In the genomic region with DNA sequence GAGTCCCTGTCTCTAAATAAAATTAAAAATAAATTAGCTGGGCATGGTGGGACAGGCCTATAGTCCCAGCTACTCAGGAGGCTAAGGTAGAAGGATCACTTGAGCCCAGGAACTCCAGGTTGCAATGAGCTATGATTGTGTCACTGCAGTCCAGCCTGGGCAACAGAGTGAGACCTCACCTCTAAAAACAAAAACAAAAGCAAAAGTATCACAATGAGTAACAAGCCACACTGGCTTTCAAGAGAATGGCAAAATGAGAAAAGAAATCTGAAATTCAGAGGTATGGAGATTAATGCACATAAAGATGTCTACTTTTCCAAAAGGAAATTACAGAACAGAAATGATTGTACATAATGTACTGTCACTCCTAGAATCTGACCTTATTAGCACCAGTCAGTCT, we compare ENCODE assay signal across 9 cellular contexts.
A peak's percentile ranks its signal among the peaks of the same experiment; 100 is the strongest.
DNase-seq lines count a peak whose midpoint lies in the region; ATAC-seq and TF ChIP-seq lines count a peak whose summit lies in the region.
"Had no signal": no experiment of that assay in that cellular context is flagged by ENCODE, and none has a peak within 500 bp of the region (broad histone marks: within the 10 kb centered on the region; RNA-seq: fewer than 3 reads in every experiment).

No MANE protein-coding gene starts in this region.

- H2AK5ac ChIP-seq in H9 (ENCODE audit: insufficient read length, low read length), result no peak overlapping the region

- no peak overlapping the region for H2BK5ac ChIP-seq in H9 (ENCODE audit: insufficient read length, low read length)

- TF ChIP-seq CTCF in mucosa of descending colon (IDR thresholded peaks at IDR 0.05) (no peak), H9 (conservative IDR thresholded peaks at IDR 0.05) (no peak)

- DNase-seq in renal cortical epithelial cell (ENCODE audit: low read depth) (peak; percentile 32), NCI-H1105 (lab: John Stamatoyannopoulos, UW) (no peak), mucosa of descending colon (no peak), H9 (no peak)
- DNase-seq: erythroblast, nephron progenitor cell had no signal

- no peak overlapping the region for H3K4me3 Mint-ChIP-seq in H9
- H3K4me3 Mint-ChIP-seq: nephron progenitor cell had no signal

- H3K27me3 Mint-ChIP-seq in H9 (ENCODE audit: low read depth), result no peaks in the 10 kb centered on the region

- H3K4ac ChIP-seq in H9 (ENCODE audit: low read depth, low read length), result no peak overlapping the region

- no peaks in the 10 kb centered on the region for H3K9me3 Mint-ChIP-seq in H9
- H3K9me3 Mint-ChIP-seq: nephron progenitor cell had no signal

- no peak overlapping the region for H2BK15ac ChIP-seq in H9 (ENCODE audit: low read depth, low read length)

- no peak overlapping the region for H3K23ac ChIP-seq in H9 (ENCODE audit: insufficient read length, low read depth, low read length)

- peaks cover 2% of the 10 kb centered on the region in 2 experiments; a peak in 2 of 4 replicates for H3K4me1 Mint-ChIP-seq in H9

- H3K79me1 ChIP-seq in H9 (ENCODE audit: insufficient read depth, low read depth, low read length, poor library complexity, severe bottlenecking), result no peaks in the 10 kb centered on the region

- no peak overlapping the region for H3K27ac Mint-ChIP-seq in H9
- H3K27ac Mint-ChIP-seq: nephron progenitor cell had no signal

- H2BK120ac ChIP-seq in H9 (ENCODE audit: low read depth, low read length, poor library complexity, severe bottlenecking), result no peak overlapping the region

- no peaks in the 10 kb centered on the region for H3K9me3 ChIP-seq in mucosa of descending colon
- H3K9me3 ChIP-seq in H9 (ENCODE audit: control insufficient read depth, low read depth, low read length), result no peaks in the 10 kb centered on the region

- intact Hi-C loops in mucosa of descending colon (cut with DNase I, micrococcal nuclease), result no loop called here

- no peak overlapping the region for H3K18ac ChIP-seq in H9 (ENCODE audit: insufficient read length, low read depth, low read length)

- H3T11ph ChIP-seq in H9 (ENCODE audit: low read length), result no peak overlapping the region

- H3K27me3 ChIP-seq in H9 (ENCODE audit: insufficient read depth, low read length), result no peaks in the 10 kb centered on the region

- H3K36me3 Mint-ChIP-seq in H9 (ENCODE audit: insufficient read depth in 1 of 3, low read depth in 3 of 3), result no peaks in the 10 kb centered on the region

- no peak overlapping the region for H3K27ac ChIP-seq in H9 (ENCODE audit: insufficient read length, low read depth, low read length)

- H2BK20ac ChIP-seq in H9 (ENCODE audit: low read depth, low read length, poor library complexity, severe bottlenecking), result no peak overlapping the region

- H3K36me3 ChIP-seq in mucosa of descending colon (ENCODE audit: low read depth), result no peaks in the 10 kb centered on the region

- H4K8ac ChIP-seq in H9 (replicated peaks; ENCODE audit: insufficient read length, low read depth, low read length), result no peak overlapping the region

- H3K4me3 ChIP-seq in mucosa of descending colon, result no peak overlapping the region

- no peaks in the 10 kb centered on the region for H3K23me2 ChIP-seq in H9 (ENCODE audit: insufficient read length, low read depth, low read length, poor library complexity, severe bottlenecking)

- no peak overlapping the region for H4K5ac ChIP-seq in H9 (ENCODE audit: insufficient read length, low read depth, low read length)

- no peak overlapping the region for H3K14ac ChIP-seq in H9 (ENCODE audit: insufficient read depth, low read length)

- H3K4me1 ChIP-seq in mucosa of descending colon (ENCODE audit: low read depth) (no peaks in the 10 kb centered on the region), H9 (ENCODE audit: insufficient read depth, low read length) (no peaks in the 10 kb centered on the region)

- H3K56ac ChIP-seq in H9 (ENCODE audit: insufficient read length, low read depth, low read length), result no peak overlapping the region

- no peaks in the 10 kb centered on the region for H3K79me2 ChIP-seq in H9 (ENCODE audit: insufficient read depth, low read length)

- no peak overlapping the region for H3K4me2 ChIP-seq in H9 (ENCODE audit: insufficient read depth, insufficient read length, low read length)

- no peaks in the 10 kb centered on the region for H4K20me1 ChIP-seq in H9 (ENCODE audit: control insufficient read depth, insufficient read depth, insufficient read length)

- H3K9ac ChIP-seq in H9 (ENCODE audit: extremely low read depth, insufficient read length, low read length), result no peak overlapping the region

- ATAC-seq in GM19043 (IDR thresholded peaks at IDR 0.05; ENCODE audit: low read depth, unreplicated experiment), result peak; percentile 93
- ATAC-seq in GM21786 (IDR thresholded peaks at IDR 0.05; ENCODE audit: unreplicated experiment), result peak; percentile 98
- peak; percentile 94 for ATAC-seq in HG03175 (IDR thresholded peaks at IDR 0.05; ENCODE audit: unreplicated experiment)
- no peak for ATAC-seq in mucosa of descending colon

- no peak overlapping the region for H2AFZ ChIP-seq in H9 (ENCODE audit: low read length)

- H4K91ac ChIP-seq in H9 (ENCODE audit: insufficient read length, low read depth, low read length), result no peak overlapping the region

- H2BK12ac ChIP-seq in H9 (ENCODE audit: insufficient read length, low read depth, low read length), result no peak overlapping the region
